In genomic region chr17:7887482-7888183, GRCh38 we compare ENCODE assay signal across 8 cellular contexts. TPM values are rescaled to one million over a fixed set of nuclear protein-coding genes. Genes with fewer than 3 reads are reported as not detected.
A peak's percentile ranks its signal among the peaks of the same experiment; 100 is the strongest.
DNase-seq lines count a peak whose midpoint lies in the region; ATAC-seq and TF ChIP-seq lines count a peak whose summit lies in the region.

No MANE protein-coding gene starts in this region.

- H3K27ac Mint-ChIP-seq in activated T-helper 17 cell treated with anti-CD3 and anti-CD28 coated beads, Interleukin-2, amount 50 U/mL, for 72 hours = no peak overlapping the region
- no peak overlapping the region for H3K27ac Mint-ChIP-seq in natural killer cell treated with Interleukin-12 subunit alpha and Interleukin-12 subunit beta and Interleukin-15 and Interleukin-18, amount 100 ng/mL, for 72 hours

- no peak for TF ChIP-seq CTCF in fibroblast of pulmonary artery (IDR thresholded peaks at IDR 0.05; ENCODE audit: low read length, missing control alignments)

- DNase-seq in AG08396 (ENCODE audit: low spot score) (peak; percentile 95), GM19240 (ENCODE audit: insufficient read length, low spot score) (peak; percentile 72), Kasumi-1 (lab: John Stamatoyannopoulos, UW) (peak; percentile 77 to 80), RPMI7951 (ENCODE audit: low read depth) (peak; percentile 94), fibroblast of pulmonary artery (ENCODE audit: low read depth) (peak; percentile 99)
- DNase-seq in natural killer cell treated with Interleukin-12 subunit alpha and Interleukin-12 subunit beta and Interleukin-15 and Interleukin-18, amount 100 ng/mL, for 72 hours (ENCODE audit: low spot score) = peak; percentile 85
- DNase-seq in stimulated activated naive CD4-positive, alpha-beta T cell (lab: John Stamatoyannopoulos, UW) = peak; percentile 71 to 95 (median 92)

- peaks cover 10% of the 10 kb centered on the region for H3K4me1 Mint-ChIP-seq in activated T-helper 17 cell treated with anti-CD3 and anti-CD28 coated beads, Interleukin-2, amount 50 U/mL, for 72 hours
- peaks cover 0 to 6% of the 10 kb centered on the region in 2 donors for H3K4me1 Mint-ChIP-seq in natural killer cell treated with Interleukin-12 subunit alpha and Interleukin-12 subunit beta and Interleukin-15 and Interleukin-18, amount 100 ng/mL, for 72 hours (ENCODE audit: low read depth in 2 of 2)

- no peaks in the 10 kb centered on the region for H3K27me3 Mint-ChIP-seq in activated T-helper 17 cell treated with anti-CD3 and anti-CD28 coated beads, Interleukin-2, amount 50 U/mL, for 72 hours
- no peaks in the 10 kb centered on the region for H3K27me3 Mint-ChIP-seq in natural killer cell treated with Interleukin-12 subunit alpha and Interleukin-12 subunit beta and Interleukin-15 and Interleukin-18, amount 100 ng/mL, for 72 hours

- no peak overlapping the region for H3K4me3 Mint-ChIP-seq in activated T-helper 17 cell treated with anti-CD3 and anti-CD28 coated beads, Interleukin-2, amount 50 U/mL, for 72 hours
- H3K4me3 Mint-ChIP-seq in natural killer cell treated with Interleukin-12 subunit alpha and Interleukin-12 subunit beta and Interleukin-15 and Interleukin-18, amount 100 ng/mL, for 72 hours = no peak overlapping the region

- H3K4me3 ChIP-seq in fibroblast of pulmonary artery (replicated peaks; ENCODE audit: low read depth, low read length) = peak overlapping the region; percentile 78

- ATAC-seq in activated T-helper 17 cell treated with anti-CD3 and anti-CD28 coated beads, Interleukin-2, amount 50 U/mL, for 72 hours (replicated peaks) = peak; percentile 79
- peak; percentile 87 to 88 for ATAC-seq in natural killer cell treated with Interleukin-12 subunit alpha and Interleukin-12 subunit beta and Interleukin-15 and Interleukin-18, amount 100 ng/mL, for 72 hours

- peaks cover 11% of the 10 kb centered on the region for H3K36me3 Mint-ChIP-seq in activated T-helper 17 cell treated with anti-CD3 and anti-CD28 coated beads, Interleukin-2, amount 50 U/mL, for 72 hours (ENCODE audit: low read depth)
- H3K36me3 Mint-ChIP-seq in natural killer cell treated with Interleukin-12 subunit alpha and Interleukin-12 subunit beta and Interleukin-15 and Interleukin-18, amount 100 ng/mL, for 72 hours = peaks cover 6% of the 10 kb centered on the region

- no peaks in the 10 kb centered on the region for H3K9me3 Mint-ChIP-seq in activated T-helper 17 cell treated with anti-CD3 and anti-CD28 coated beads, Interleukin-2, amount 50 U/mL, for 72 hours
- no peaks in the 10 kb centered on the region for H3K9me3 Mint-ChIP-seq in natural killer cell treated with Interleukin-12 subunit alpha and Interleukin-12 subunit beta and Interleukin-15 and Interleukin-18, amount 100 ng/mL, for 72 hours

RNA-seq across cellular contexts. Expression of gene CHD3, which starts 1.0 kb away (rescaled TPM):
- total RNA-seq in RPMI7951 (2014; rRNA removed; shearing (Covaris generic)) = 20.3 and 30.8 TPM in 2 replicates
- total RNA-seq in activated T-helper 17 cell treated with anti-CD3 and anti-CD28 coated beads, Interleukin-2, amount 50 U/mL, for 72 hours = 100 to 1,000 TPM; 154 to 217 TPM
- total RNA-seq in natural killer cell treated with Interleukin-12 subunit alpha and Interleukin-12 subunit beta and Interleukin-15 and Interleukin-18, amount 100 ng/mL, for 72 hours = 100 to 1,000 TPM; 106 to 192 TPM

RNA-seq across cellular contexts. Expression of gene RNF227, which starts 28.5 kb away (rescaled TPM):
- total RNA-seq in RPMI7951 (2014; rRNA removed; shearing (Covaris generic)) = 2.3 and 7.8 TPM in 2 replicates
- total RNA-seq in activated T-helper 17 cell treated with anti-CD3 and anti-CD28 coated beads, Interleukin-2, amount 50 U/mL, for 72 hours = 10 to 100 TPM in 1 of 2 donors, 1 to 10 TPM in 1; 2.4 to 11.7 TPM
- total RNA-seq in natural killer cell treated with Interleukin-12 subunit alpha and Interleukin-12 subunit beta and Interleukin-15 and Interleukin-18, amount 100 ng/mL, for 72 hours = 1 to 10 TPM; 2.5 to 4.7 TPM

RNA-seq across cellular contexts. Expression of gene CYB5D1, which starts 29.8 kb away (rescaled TPM):
- total RNA-seq in RPMI7951 (2014; rRNA removed; shearing (Covaris generic)) = 5.7 and 6.1 TPM in 2 replicates
- total RNA-seq in activated T-helper 17 cell treated with anti-CD3 and anti-CD28 coated beads, Interleukin-2, amount 50 U/mL, for 72 hours = 10 to 100 TPM; 14.8 to 19.4 TPM
- total RNA-seq in natural killer cell treated with Interleukin-12 subunit alpha and Interleukin-12 subunit beta and Interleukin-15 and Interleukin-18, amount 100 ng/mL, for 72 hours = 10 to 100 TPM; 11.3 to 12.9 TPM

RNA-seq across cellular contexts. Expression of gene NAA38, which starts 30.3 kb away (rescaled TPM):
- 94.4 and 110 TPM in 2 replicates for total RNA-seq in RPMI7951 (2014; rRNA removed; shearing (Covaris generic))
- total RNA-seq in activated T-helper 17 cell treated with anti-CD3 and anti-CD28 coated beads, Interleukin-2, amount 50 U/mL, for 72 hours = 100 to 1,000 TPM in 1 of 2 donors, 10 to 100 TPM in 1; 61.3 to 111 TPM
- total RNA-seq in natural killer cell treated with Interleukin-12 subunit alpha and Interleukin-12 subunit beta and Interleukin-15 and Interleukin-18, amount 100 ng/mL, for 72 hours = 100 to 1,000 TPM in 1 of 2 donors, 10 to 100 TPM in 1; 54.1 to 105 TPM

RNA-seq across cellular contexts. Expression of gene TMEM88, which starts 32.8 kb away (rescaled TPM):
- total RNA-seq in RPMI7951 (2014; rRNA removed; shearing (Covaris generic)) = not detected in 2 replicates
- 1 to 10 TPM; 1.6 to 3.2 TPM for total RNA-seq in activated T-helper 17 cell treated with anti-CD3 and anti-CD28 coated beads, Interleukin-2, amount 50 U/mL, for 72 hours
- 1 to 10 TPM; 2.4 to 2.7 TPM for total RNA-seq in natural killer cell treated with Interleukin-12 subunit alpha and Interleukin-12 subunit beta and Interleukin-15 and Interleukin-18, amount 100 ng/mL, for 72 hours

Comparison
In these comparisons a context has a peak if more than half of its experiments do, and no peak if none do; other contexts are left out.
1. Peak in every context shown above with its lines: DNase-seq, ATAC-seq and H3K4me3 ChIP-seq.